Comparison of ENCODE assay signal across 9 cellular contexts in the genomic region with DNA sequence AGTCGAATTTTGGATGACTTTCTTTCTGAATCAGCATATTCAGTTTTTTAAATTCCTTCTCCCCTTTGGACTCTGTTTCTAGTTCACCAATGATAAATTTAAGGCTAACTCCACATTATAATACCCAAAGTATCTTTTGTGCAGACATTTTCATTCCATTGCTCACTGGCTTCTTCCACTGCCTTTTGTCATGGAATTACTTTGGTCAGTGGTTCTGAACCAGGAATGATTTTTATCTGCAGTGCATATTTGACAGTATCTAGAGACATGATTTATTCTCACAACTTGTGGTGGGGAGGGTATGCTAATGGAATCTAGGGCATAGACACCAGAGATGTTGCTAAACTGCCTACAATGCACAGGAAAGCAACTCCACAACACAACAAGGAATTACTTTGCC.
"Had no signal": no experiment of that assay in that cellular context is flagged by ENCODE, and none has a peak within 500 bp of the region (broad histone marks: within the 10 kb centered on the region; RNA-seq: fewer than 3 reads in every experiment).

No MANE protein-coding gene starts in this region.

- H3K9ac ChIP-seq: GM23248 had no signal

- H3K36me3 Mint-ChIP-seq: IgD-negative memory B cell had no signal

- H3K4me3 ChIP-seq: GM23248, HAP-1 had no signal

- DNase-seq: GM23248, GOT3, H7, HFFc6, KBM-7 had no signal

- H3K9me3 ChIP-seq: HAP-1 had no signal

- H3K27me3 Mint-ChIP-seq: IgD-negative memory B cell had no signal

- H3K4me3 Mint-ChIP-seq: HFFc6, IgD-negative memory B cell had no signal

- H2AFZ ChIP-seq: GM23248 had no signal

- H3K27ac Mint-ChIP-seq: HFFc6, IgD-negative memory B cell had no signal

- H3K4me1 Mint-ChIP-seq: IgD-negative memory B cell had no signal

- H3K36me3 ChIP-seq: HAP-1 had no signal

- FAIRE-seq: HepG2 had no signal

- ATAC-seq: HCT116, HepG2 had no signal

- H3K27ac ChIP-seq: GM23248 had no signal

- H3K4me1 ChIP-seq: HAP-1 had no signal

- H3K9me3 Mint-ChIP-seq: HFFc6 had no signal
